In the genomic region with DNA sequence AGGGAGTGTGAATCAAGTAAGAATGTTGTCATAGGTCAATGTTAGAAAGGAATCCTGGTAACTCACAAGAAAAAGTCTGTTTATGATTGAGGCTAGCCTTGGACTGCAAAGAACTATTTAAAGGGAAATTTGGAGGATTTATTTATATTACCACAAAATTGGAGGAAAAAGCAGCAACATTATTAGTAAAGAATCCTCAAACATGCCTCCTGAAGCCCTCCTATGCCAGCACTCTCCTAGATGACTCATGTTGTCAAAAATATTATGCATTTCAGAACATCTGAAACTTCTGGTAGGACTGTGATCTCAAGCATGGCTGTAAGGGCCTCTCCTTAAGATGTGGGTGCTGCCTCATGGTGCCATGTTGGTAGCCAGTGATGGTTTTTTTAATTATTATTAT, we compare ENCODE assay signal across 17 cellular contexts.
DNase-seq lines count a peak whose midpoint lies in the region; ATAC-seq, FAIRE-seq and TF ChIP-seq lines count a peak whose summit lies in the region.
"Had no signal": no experiment of that assay in that cellular context is flagged by ENCODE, and none has a peak within 500 bp of the region (broad histone marks: within the 10 kb centered on the region; RNA-seq: fewer than 3 reads in every experiment).

No MANE protein-coding gene starts in this region.

- TF ChIP-seq RAD21 in A549 (conservative IDR thresholded peaks at IDR 0.05 in 1 of 2, IDR thresholded peaks at IDR 0.05 in 1 of 2) = no peak

- FAIRE-seq in A549 (lab: Jason Lieb, UNC) (no peak), astrocyte (lab: Jason Lieb, UNC) (no peak), GM19239 (lab: Jason Lieb, UNC) (no peak)
- FAIRE-seq: A204.1, GM12878, GM18507 had no signal

- H3K36me3 ChIP-seq in astrocyte (ENCODE audit: insufficient read depth, low read length) = no peaks in the 10 kb centered on the region
- no peaks in the 10 kb centered on the region for H3K36me3 ChIP-seq in upper lobe of left lung
- H3K36me3 ChIP-seq: BLaER1 treated with 17β-estradiol and CSF1 and Interleukin-3, amounts not matched to agents 10 nM and 100 nM had no signal

- no peak overlapping the region for H3K9ac ChIP-seq in astrocyte (ENCODE audit: low read length)
- H3K9ac ChIP-seq: BLaER1 treated with 17β-estradiol and CSF1 and Interleukin-3, amounts not matched to agents 10 nM and 100 nM had no signal

- H3K27ac ChIP-seq in A549 (no peak overlapping the region), astrocyte (ENCODE audit: low read depth, low read length) (no peak overlapping the region), upper lobe of left lung (no peak overlapping the region)
- H3K27ac ChIP-seq: BLaER1 treated with 17β-estradiol and CSF1 and Interleukin-3, amounts not matched to agents 10 nM and 100 nM had no signal

- TF ChIP-seq CTCF in A549 (IDR thresholded peaks at IDR 0.05) (no peak), astrocyte (IDR thresholded peaks at IDR 0.05; ENCODE audit: insufficient read depth, low read depth, low read length) (no peak), upper lobe of left lung (IDR thresholded peaks at IDR 0.05) (no peak)

- no peaks in the 10 kb centered on the region for H3K36me3 Mint-ChIP-seq in astrocyte (ENCODE audit: low read depth, unreplicated experiment)
- H3K36me3 Mint-ChIP-seq: CD4-positive, CD25-positive, alpha-beta regulatory T cell; IgD-negative memory B cell had no signal

- TF ChIP-seq EP300 in A549 (IDR thresholded peaks at IDR 0.05) (no peak), upper lobe of left lung (IDR thresholded peaks at IDR 0.05) (no peak)

- no peaks in the 10 kb centered on the region for H4K20me1 ChIP-seq in astrocyte (ENCODE audit: insufficient read depth, low read length)
- H4K20me1 ChIP-seq: BLaER1 treated with 17β-estradiol and CSF1 and Interleukin-3, amounts not matched to agents 10 nM and 100 nM had no signal

- no peak overlapping the region for H3K4me3 Mint-ChIP-seq in astrocyte (ENCODE audit: unreplicated experiment)
- H3K4me3 Mint-ChIP-seq: CD4-positive, CD25-positive, alpha-beta regulatory T cell; GM23338; IgD-negative memory B cell had no signal

- H3K27me3 ChIP-seq in astrocyte (ENCODE audit: insufficient read depth, low read length) (no peaks in the 10 kb centered on the region), upper lobe of left lung (no peaks in the 10 kb centered on the region)
- H3K27me3 ChIP-seq: BLaER1 treated with 17β-estradiol and CSF1 and Interleukin-3, amounts not matched to agents 10 nM and 100 nM had no signal

- H3K9me3 ChIP-seq in A549 (no peaks in the 10 kb centered on the region), astrocyte (ENCODE audit: insufficient read depth, low read depth, low read length) (no peaks in the 10 kb centered on the region), upper lobe of left lung (no peaks in the 10 kb centered on the region)
- H3K9me3 ChIP-seq: BLaER1 treated with 17β-estradiol and CSF1 and Interleukin-3, amounts not matched to agents 10 nM and 100 nM had no signal

- ATAC-seq in A549 (no peak), upper lobe of left lung (ENCODE audit: low FRiP score in 2 of 2) (no peak)
- ATAC-seq: GM12878, GM23338 had no signal

- H3K79me2 ChIP-seq in astrocyte (ENCODE audit: insufficient read depth, low read length) = no peaks in the 10 kb centered on the region

- H3K9me3 Mint-ChIP-seq in astrocyte (ENCODE audit: unreplicated experiment) = no peaks in the 10 kb centered on the region
- H3K9me3 Mint-ChIP-seq: GM23338 had no signal

- no peaks in the 10 kb centered on the region for H3K27me3 Mint-ChIP-seq in astrocyte (ENCODE audit: low read depth, unreplicated experiment)
- H3K27me3 Mint-ChIP-seq: CD4-positive, CD25-positive, alpha-beta regulatory T cell; IgD-negative memory B cell had no signal

- no peak overlapping the region for H2AFZ ChIP-seq in astrocyte (ENCODE audit: low read depth, low read length)
- H2AFZ ChIP-seq: GM23338 had no signal

- peaks cover 8% of the 10 kb centered on the region for H3K4me1 Mint-ChIP-seq in astrocyte (ENCODE audit: low read depth, unreplicated experiment)
- H3K4me1 Mint-ChIP-seq: CD4-positive, CD25-positive, alpha-beta regulatory T cell; GM23338; IgD-negative memory B cell had no signal

- no peak for DNase-seq in A549 (ENCODE audit: low read depth in 1 of 2, low spot score in 1 of 2)
- peak; percentile 9 for DNase-seq in AG08395 (ENCODE audit: low spot score)
- DNase-seq in astrocyte (ENCODE audit: low read depth) = peak; percentile 27
- DNase-seq in fibroblast of peridontal ligament (ENCODE audit: extremely low read depth) = peak; percentile 80
- no peak for DNase-seq in kidney tubule cell (ENCODE audit: low spot score)
- no peak for DNase-seq in GM19239 (ENCODE audit: insufficient read length, low spot score)
- DNase-seq in activated CD4-positive, alpha-beta T cell treated with anti-CD3 and anti-CD28 coated beads for 4 hours = no peak
- no peak for DNase-seq in upper lobe of left lung
- DNase-seq: CD4-positive, CD25-positive, alpha-beta regulatory T cell; DMS 273 treated with DMSO at 0.1 percent for 48 hours; H7 had no signal

- no peak overlapping the region for H3K4me2 ChIP-seq in A549
- H3K4me2 ChIP-seq in astrocyte (ENCODE audit: low read length) = no peak overlapping the region
- H3K4me2 ChIP-seq: BLaER1 treated with 17β-estradiol and CSF1 and Interleukin-3, amounts not matched to agents 10 nM and 100 nM; GM23338 had no signal

- CTCF ChIA-PET in A549 (lab: Yijun Ruan, JAX) = no interaction called here

- POLR2A ChIA-PET in A549 (lab: Yijun Ruan, JAX) = no interaction called here

- H3K4me3 ChIP-seq in A549 (no peak overlapping the region), astrocyte (ENCODE audit: insufficient read depth, low read depth, low read length) (no peak overlapping the region), upper lobe of left lung (no peak overlapping the region)
- H3K4me3 ChIP-seq: BLaER1 treated with 17β-estradiol and CSF1 and Interleukin-3, amounts not matched to agents 10 nM and 100 nM; GM12878; GM23338 had no signal

- TF ChIP-seq POLR2A in A549 (IDR thresholded peaks at IDR 0.05; ENCODE audit: low read length) (no peak), upper lobe of left lung (IDR thresholded peaks at IDR 0.05) (no peak)

- no peak overlapping the region for H3K27ac Mint-ChIP-seq in astrocyte (ENCODE audit: unreplicated experiment)
- H3K27ac Mint-ChIP-seq: CD4-positive, CD25-positive, alpha-beta regulatory T cell; GM23338; IgD-negative memory B cell had no signal

- H3K4me1 ChIP-seq in A549 = peaks cover 14% of the 10 kb centered on the region
- H3K4me1 ChIP-seq in astrocyte (ENCODE audit: insufficient read depth, low read length) = peaks cover 6% of the 10 kb centered on the region
- H3K4me1 ChIP-seq in upper lobe of left lung = peaks cover 0 to 3% (median 0%) of the 10 kb centered on the region in 4 donors
- H3K4me1 ChIP-seq: BLaER1 treated with 17β-estradiol and CSF1 and Interleukin-3, amounts not matched to agents 10 nM and 100 nM had no signal

TF ChIP-seq in A549, 52 proteins besides CTCF, POLR2A, EP300 and RAD21:
- TF ChIP-seq, protein P1, sequence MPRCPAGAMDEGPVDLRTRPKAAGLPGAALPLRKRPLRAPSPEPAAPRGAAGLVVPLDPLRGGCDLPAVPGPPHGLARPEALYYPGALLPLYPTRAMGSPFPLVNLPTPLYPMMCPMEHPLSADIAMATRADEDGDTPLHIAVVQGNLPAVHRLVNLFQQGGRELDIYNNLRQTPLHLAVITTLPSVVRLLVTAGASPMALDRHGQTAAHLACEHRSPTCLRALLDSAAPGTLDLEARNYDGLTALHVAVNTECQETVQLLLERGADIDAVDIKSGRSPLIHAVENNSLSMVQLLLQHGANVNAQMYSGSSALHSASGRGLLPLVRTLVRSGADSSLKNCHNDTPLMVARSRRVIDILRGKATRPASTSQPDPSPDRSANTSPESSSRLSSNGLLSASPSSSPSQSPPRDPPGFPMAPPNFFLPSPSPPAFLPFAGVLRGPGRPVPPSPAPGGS (IDR thresholded peaks at IDR 0.05) = no peak
- TF ChIP-seq RCOR1 (IDR thresholded peaks at IDR 0.05; ENCODE audit: low read depth, low read length) (no peak), FOSL2 (IDR thresholded peaks at IDR 0.05) (no peak), FOSL2 (CRISPR knock-in tag; IDR thresholded peaks at IDR 0.05) (0 out of 2 replicates have a peak, but pooled peaks have one; percentile 7), MAZ (IDR thresholded peaks at IDR 0.05; ENCODE audit: borderline replicate concordance, low read depth, low read length) (no peak), RFX5 (IDR thresholded peaks at IDR 0.05) (no peak)

Comparison
In these comparisons a context has a peak if more than half of its experiments do, and no peak if none do; other contexts are left out.
1. DNase-seq: peak in AG08395 (single experiment), astrocyte (single experiment) and fibroblast of peridontal ligament (single experiment); none in A549 (0 of 2), kidney tubule cell (single experiment), GM19239 (single experiment), activated CD4-positive, alpha-beta T cell treated with anti-CD3 and anti-CD28 coated beads for 4 hours (0 of 2) and upper lobe of left lung (0 of 2).